In genomic region chr6:28446818-28447511, GRCh38 we compare ENCODE assay signal across 9 cellular contexts. TPM values are rescaled to one million over a fixed set of nuclear protein-coding genes. Genes with fewer than 3 reads are reported as not detected.
DNase-seq lines count a peak whose midpoint lies in the region; ATAC-seq, FAIRE-seq and TF ChIP-seq lines count a peak whose summit lies in the region.
"Had no signal": no experiment of that assay in that cellular context is flagged by ENCODE, and none has a peak within 500 bp of the region (broad histone marks: within the 10 kb centered on the region; RNA-seq: fewer than 3 reads in every experiment).

No MANE protein-coding gene starts in this region.

- no TSS peak for BruUV-seq in OCI-LY7 (replicated peaks; lab: Mats Ljungman, UMichigan)

- H3K27ac ChIP-seq in HUES6 (ENCODE audit: low read depth, low read length): 0 out of 2 replicates have a peak overlapping the region, but pooled peaks have one; percentile 15
- H3K27ac ChIP-seq in breast epithelium: no peak overlapping the region
- no peak overlapping the region for H3K27ac ChIP-seq in OCI-LY7 (ENCODE audit: low read depth, low read length, poor library complexity, severe bottlenecking)

- ATAC-seq in naive B cell (ENCODE audit: low read depth in 2 of 2) (no peak), GM19324 (IDR thresholded peaks at IDR 0.05; ENCODE audit: low FRiP score, unreplicated experiment) (no peak), HG02973 (IDR thresholded peaks at IDR 0.05; ENCODE audit: unreplicated experiment) (no peak)

- H3K36me3 ChIP-seq in HUES6 (ENCODE audit: control insufficient read depth, insufficient read depth, low read length): no peaks in the 10 kb centered on the region
- no peaks in the 10 kb centered on the region for H3K36me3 ChIP-seq in breast epithelium
- H3K36me3 ChIP-seq in OCI-LY7 (ENCODE audit: insufficient read depth, low read length): no peaks in the 10 kb centered on the region

- peaks cover 14 to 24% (median 22%) of the 10 kb centered on the region in 3 donors for H3K4me1 Mint-ChIP-seq in naive B cell

- H3K27me3 ChIP-seq in HUES6 (ENCODE audit: control insufficient read depth, insufficient read depth, low read length) (peaks cover 3% of the 10 kb centered on the region; the same call in 1 of the 2 replicates), breast epithelium (peaks cover 0 to 27% of the 10 kb centered on the region in 2 donors)

- H3K79me2 ChIP-seq in OCI-LY7 (ENCODE audit: insufficient read depth, low read depth, low read length): no peaks in the 10 kb centered on the region

- intact Hi-C loops in breast epithelium (cut with DNase I; ENCODE audit: low total_unique reads): loop anchor here (5.0 kb wide), 1 partner anchor 210 kb away; no protein-coding TSS in a partner anchor
- intact Hi-C loops in OCI-LY7 (cut with micrococcal nuclease; ENCODE audit: unreplicated experiment): no loop called here

- H3K9ac ChIP-seq in HUES6 (ENCODE audit: low read length): peak overlapping the region; percentile 60

- TF ChIP-seq POLR2A in breast epithelium (IDR thresholded peaks at IDR 0.05): no peak
- TF ChIP-seq POLR2A in GM12891 (IDR thresholded peaks at IDR 0.05; ENCODE audit: low read depth, low read length): no peak

- H3K36me3 Mint-ChIP-seq in naive B cell: peaks cover 20 to 23% of the 10 kb centered on the region in 2 donors

- H3K9me2 ChIP-seq in OCI-LY7 (ENCODE audit: insufficient read depth, low read length): no peaks in the 10 kb centered on the region; the same call in 1 of the 2 replicates

- TF ChIP-seq CTCF in AG10803 (conservative IDR thresholded peaks at IDR 0.05; ENCODE audit: low read length) (no peak), breast epithelium (IDR thresholded peaks at IDR 0.05) (no peak), OCI-LY7 (conservative IDR thresholded peaks at IDR 0.05; ENCODE audit: low read length) (no peak)

- no peaks in the 10 kb centered on the region for H4K20me1 ChIP-seq in OCI-LY7 (ENCODE audit: insufficient read depth, low read length)

- peak overlapping the region in 5 of 8 donors; percentile 20 to 63 (median 44) for H3K4me3 Mint-ChIP-seq in naive B cell

- peak; percentile 2 for DNase-seq in AG10803 (ENCODE audit: low read depth)
- DNase-seq in breast epithelium (ENCODE audit: low spot score in 2 of 2): no peak
- no peak for DNase-seq in naive B cell
- DNase-seq in GM12891 (ENCODE audit: insufficient read length, low spot score): no peak
- DNase-seq in OCI-LY7 (ENCODE audit: low spot score): no peak
- DNase-seq: NCI-H524 treated with DMSO at 0.1 percent for 48 hours had no signal

- CTCF ChIA-PET in OCI-LY7 (lab: Charles Lee; ENCODE audit: unreplicated experiment): no interaction called here

- H3K9me3 ChIP-seq in HUES6 (ENCODE audit: control insufficient read depth, insufficient read depth, low read depth, low read length): no peaks in the 10 kb centered on the region
- no peaks in the 10 kb centered on the region for H3K9me3 ChIP-seq in breast epithelium
- H3K9me3 ChIP-seq in OCI-LY7 (ENCODE audit: low read length): 0 out of 2 replicates have a peak, but pooled peaks cover 6% of the 10 kb centered on the region

- H2AFZ ChIP-seq in OCI-LY7 (ENCODE audit: low read length): no peak overlapping the region

- peak overlapping the region in 1 of 6 donors; percentile 22 for H3K27ac Mint-ChIP-seq in naive B cell

- H3K9me3 Mint-ChIP-seq in naive B cell: peaks cover 5 to 46% (median 37%) of the 10 kb centered on the region in 7 donors

- H3K4me1 ChIP-seq in HUES6 (ENCODE audit: control insufficient read depth, insufficient read depth, low read length) (no peaks in the 10 kb centered on the region), breast epithelium (no peaks in the 10 kb centered on the region), OCI-LY7 (ENCODE audit: insufficient read depth, low read length, poor library complexity, severe bottlenecking) (no peaks in the 10 kb centered on the region)

- H3K4me3 ChIP-seq in AG10803 (ENCODE audit: low read length): peak overlapping the region; percentile 61
- H3K4me3 ChIP-seq in HUES6 (ENCODE audit: low read depth, low read length): peak overlapping the region; percentile 82
- H3K4me3 ChIP-seq in breast epithelium: peak overlapping the region in 2 of 3 donors; percentile 42 to 62
- no peak overlapping the region for H3K4me3 ChIP-seq in OCI-LY7 (ENCODE audit: low read depth, low read length, poor library complexity, severe bottlenecking)

- POLR2A ChIA-PET in OCI-LY7 (lab: Charles Lee): no interaction called here

- no peak for FAIRE-seq in GM12891 (lab: Jason Lieb, UNC)

- H3K27me3 Mint-ChIP-seq in naive B cell: peaks cover 42 to 63% (median 58%) of the 10 kb centered on the region in 3 donors

- H3K4me2 ChIP-seq in OCI-LY7 (ENCODE audit: low read length): no peak overlapping the region

TF ChIP-seq in GM12891, 5 proteins besides CTCF, POLR2A, EP300 and RAD21:
- TF ChIP-seq POLR2AphosphoS5 (IDR thresholded peaks at IDR 0.05; ENCODE audit: low read depth, low read length) (no peak), SPI1 (IDR thresholded peaks at IDR 0.05; ENCODE audit: low read depth, low read length) (no peak), POU2F2 (IDR thresholded peaks at IDR 0.05; ENCODE audit: low read depth, low read length) (no peak), PAX5 (IDR thresholded peaks at IDR 0.05; ENCODE audit: insufficient read depth, low read length, severe bottlenecking) (no peak), TAF1 (IDR thresholded peaks at IDR 0.05; ENCODE audit: low read depth, low read length) (no peak)

RNA-seq across cellular contexts. Expression of gene ZSCAN23, which starts 3.7 kb away (rescaled TPM):
- 1 to 10 TPM; 1.1 to 6.0 (median 5.6) TPM for total RNA-seq in breast epithelium
- polyA plus RNA-seq in naive B cell (ENCODE audit: low read depth in 6 of 6): not detected
- 0.31 TPM for polyA plus RNA-seq in GM12891 (2012; ENCODE audit: low read depth, missing spikeins)
- not detected in 2 replicates for total RNA-seq in OCI-LY7 (2014; rRNA removed; shearing (Covaris generic))
- total RNA-seq in OCI-LY7 (2022): not detected in 2 replicates

RNA-seq across cellular contexts. Expression of gene ZSCAN12, which starts 47.4 kb away (rescaled TPM):
- total RNA-seq in breast epithelium (10 to 100 TPM in 1 of 3 donors, 1 to 10 TPM in 2; 4.2 to 11.6 (median 7.5) TPM), OCI-LY7 (2022) (8.4 and 11.0 TPM in 2 replicates)
- 1 to 10 TPM; 2.3 to 6.3 (median 3.8) TPM for polyA plus RNA-seq in naive B cell (ENCODE audit: low read depth in 6 of 6)
- 2.3 TPM for polyA plus RNA-seq in GM12891 (2012; ENCODE audit: low read depth, missing spikeins)
- 10.2 and 10.5 TPM in 2 replicates for total RNA-seq in OCI-LY7 (2014; rRNA removed; shearing (Covaris generic))
